8 cellular contexts compared by ENCODE assay signal in the genomic region with DNA sequence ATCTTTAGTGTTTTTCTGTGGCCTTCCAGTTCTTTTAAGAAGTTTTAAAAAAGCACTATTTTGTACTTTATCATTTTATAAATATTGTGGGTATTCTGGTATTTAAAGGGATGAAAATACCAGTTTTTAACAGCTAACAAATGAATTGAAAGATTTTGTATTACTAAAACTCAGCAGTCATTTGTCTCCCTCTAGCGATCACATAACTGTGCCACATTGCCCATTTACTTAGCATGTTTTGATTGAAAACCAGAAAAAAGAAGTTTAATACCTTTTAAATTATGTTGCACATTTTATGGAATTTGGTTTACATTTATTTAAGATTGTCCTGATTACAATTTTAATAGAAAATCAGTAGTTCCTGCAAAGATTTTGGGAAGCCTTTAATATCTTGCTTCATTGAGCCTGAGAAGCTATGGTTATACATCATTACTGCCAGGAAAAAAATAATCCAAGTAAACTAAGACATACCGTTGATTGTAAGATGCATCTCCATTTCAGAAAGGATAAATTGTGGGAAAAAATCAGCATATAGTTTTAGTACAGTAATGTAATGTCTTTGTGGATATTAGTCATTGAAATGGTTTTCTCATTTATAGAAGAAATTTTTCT. TPM values are rescaled to one million over a fixed set of nuclear protein-coding genes. Genes with fewer than 3 reads are reported as not detected.
DNase-seq lines count a peak whose midpoint lies in the region; ATAC-seq and TF ChIP-seq lines count a peak whose summit lies in the region.

No MANE protein-coding gene starts in this region.

- peaks cover 6% of the 10 kb centered on the region for H3K36me3 Mint-ChIP-seq in endothelial cell (ENCODE audit: low read depth, unreplicated experiment)
- H3K36me3 Mint-ChIP-seq in activated T-cell treated with anti-CD3 and anti-CD28 coated beads, Interleukin-2, amount 50 U/mL, for 4 hours (ENCODE audit: insufficient read depth), result peaks cover 21% of the 10 kb centered on the region

- no peak overlapping the region for H3K27ac ChIP-seq in parathyroid adenoma

- no peaks in the 10 kb centered on the region for H3K27me3 Mint-ChIP-seq in endothelial cell (ENCODE audit: unreplicated experiment)
- H3K27me3 Mint-ChIP-seq in activated T-cell treated with anti-CD3 and anti-CD28 coated beads, Interleukin-2, amount 50 U/mL, for 4 hours (ENCODE audit: low read depth), result no peaks in the 10 kb centered on the region

- H3K27ac Mint-ChIP-seq in endothelial cell (ENCODE audit: unreplicated experiment), result no peak overlapping the region

- no peaks in the 10 kb centered on the region for H3K4me1 ChIP-seq in parathyroid adenoma

- no peak overlapping the region for H2AFZ ChIP-seq in parathyroid adenoma

- H3K27me3 ChIP-seq in parathyroid adenoma (ENCODE audit: control insufficient read depth, insufficient read depth, low read length), result no peaks in the 10 kb centered on the region

- H3K9ac ChIP-seq in parathyroid adenoma, result no peak overlapping the region

- DNase-seq in EL, result peak; percentile 53
- DNase-seq in NCI-H1694 treated with DMSO at 0.1 percent for 48 hours (lab: John Stamatoyannopoulos, UW), result peak; percentile 32
- no peak for DNase-seq in endothelial cell (ENCODE audit: low spot score)
- no peak for DNase-seq in activated T-cell treated with anti-CD3 and anti-CD28 coated beads, Interleukin-2, amount 50 U/mL, for 4 hours
- no peak for DNase-seq in NCI-H2196 (lab: John Stamatoyannopoulos, UW; ENCODE audit: unreplicated experiment)
- DNase-seq in NCI-H226, result no peak

- TF ChIP-seq CTCF in endothelial cell (IDR thresholded peaks at IDR 0.05; ENCODE audit: unreplicated experiment) (peak; percentile 32), parathyroid adenoma (IDR thresholded peaks at IDR 0.05) (peak; percentile 66)

- no peak overlapping the region for H3K4me2 ChIP-seq in parathyroid adenoma (ENCODE audit: low read length)

- H3K36me3 ChIP-seq in parathyroid adenoma (ENCODE audit: control insufficient read depth, insufficient read depth, low read length), result no peaks in the 10 kb centered on the region

- no peaks in the 10 kb centered on the region for H3K9me3 Mint-ChIP-seq in endothelial cell (ENCODE audit: unreplicated experiment)
- no peaks in the 10 kb centered on the region for H3K9me3 Mint-ChIP-seq in activated T-cell treated with anti-CD3 and anti-CD28 coated beads, Interleukin-2, amount 50 U/mL, for 4 hours

- H3K79me2 ChIP-seq in parathyroid adenoma, result peaks cover 21% of the 10 kb centered on the region

- no peak overlapping the region for H3K4me3 Mint-ChIP-seq in endothelial cell (ENCODE audit: unreplicated experiment)
- H3K4me3 Mint-ChIP-seq in activated T-cell treated with anti-CD3 and anti-CD28 coated beads, Interleukin-2, amount 50 U/mL, for 4 hours, result no peak overlapping the region

- H3K9me3 ChIP-seq in parathyroid adenoma (ENCODE audit: control insufficient read depth, low read length), result no peaks in the 10 kb centered on the region

- H3K4me1 Mint-ChIP-seq in endothelial cell (ENCODE audit: unreplicated experiment), result no peaks in the 10 kb centered on the region
- peaks cover 20% of the 10 kb centered on the region for H3K4me1 Mint-ChIP-seq in activated T-cell treated with anti-CD3 and anti-CD28 coated beads, Interleukin-2, amount 50 U/mL, for 4 hours (ENCODE audit: low read depth)

- no peak for ATAC-seq in activated T-cell treated with anti-CD3 and anti-CD28 coated beads, Interleukin-2, amount 50 U/mL, for 4 hours
- no peak for ATAC-seq in HG02852 (IDR thresholded peaks at IDR 0.05; ENCODE audit: unreplicated experiment)

- H3K4me3 ChIP-seq in parathyroid adenoma (ENCODE audit: low read depth, low read length), result no peak overlapping the region

RNA-seq across cellular contexts. Expression of gene TAX1BP1, which starts 34.9 kb away (rescaled TPM):
- total RNA-seq in endothelial cell (ENCODE audit: unreplicated experiment), result 124 TPM
- total RNA-seq in activated T-cell treated with anti-CD3 and anti-CD28 coated beads, Interleukin-2, amount 50 U/mL, for 4 hours, result 10 to 100 TPM; 52.3 to 68.5 (median 62.0) TPM

Comparison
In these comparisons a context has a peak if more than half of its experiments do, and no peak if none do; other contexts are left out.
1. DNase-seq: peak in EL (single experiment) and NCI-H1694 treated with DMSO at 0.1 percent for 48 hours (single experiment); none in endothelial cell (single experiment), activated T-cell treated with anti-CD3 and anti-CD28 coated beads, Interleukin-2, amount 50 U/mL, for 4 hours (single experiment), NCI-H2196 (single experiment) and NCI-H226 (single experiment).